In the genomic region with DNA sequence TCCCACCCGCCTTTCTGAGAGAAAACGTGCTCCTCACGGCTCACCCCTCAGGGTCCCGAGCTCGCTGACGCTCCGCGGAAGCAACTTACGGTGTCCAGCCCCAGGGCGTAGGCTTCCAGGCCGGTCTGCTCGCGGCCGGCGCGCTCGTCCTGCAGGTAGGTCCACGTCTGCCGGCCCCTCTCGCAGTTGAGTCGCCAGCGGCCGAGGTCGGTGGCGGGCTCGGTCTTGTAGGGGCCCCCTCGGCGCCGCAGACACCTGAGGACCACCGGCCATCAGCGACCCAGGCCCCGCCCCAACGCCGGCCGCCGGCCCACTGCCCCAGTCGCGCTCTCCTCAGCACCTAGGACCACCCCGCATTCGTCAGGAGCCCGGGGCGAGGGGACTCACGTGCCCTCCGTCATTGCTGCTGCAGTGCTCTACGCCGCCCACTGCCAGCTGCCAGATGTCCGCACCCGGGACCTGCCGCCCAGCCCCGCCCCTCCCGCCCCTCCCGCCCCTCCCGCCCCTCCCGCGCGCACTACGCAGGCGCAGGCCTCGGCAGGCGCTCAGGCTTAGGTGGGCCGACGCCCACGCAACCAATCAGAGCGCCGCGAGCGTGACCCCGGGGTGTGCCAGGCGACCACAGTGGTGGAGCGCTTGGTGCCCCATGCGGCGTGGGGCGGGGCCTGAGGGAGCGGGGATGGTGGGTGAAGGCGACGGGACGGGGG, we compare ENCODE assay signal across 8 cellular contexts. TPM values are rescaled to one million over a fixed set of nuclear protein-coding genes. Genes with fewer than 3 reads are reported as not detected.
A peak's percentile ranks its signal among the peaks of the same experiment; 100 is the strongest.
DNase-seq lines count a peak whose midpoint lies in the region; ATAC-seq and TF ChIP-seq lines count a peak whose summit lies in the region.

A gene (minus strand): TSS at position 430 of the 707 bp plus-strand sequence. CDS start 29 bp downstream, at position 401.

- CTCF ChIA-PET in PC-3 (lab: Charles Lee) = interaction anchor here (1.5 kb wide), 1 partner anchor 85 kb away, joined by 3 read pairs; no protein-coding TSS in a partner anchor

- no peaks in the 10 kb centered on the region for H3K27me3 ChIP-seq in PC-3 (ENCODE audit: low read length)

- POLR2A ChIA-PET in PC-3 (lab: Charles Lee; ENCODE audit: unreplicated experiment) = interaction anchor here (0.6 kb wide), 1 partner anchor 279 kb away, joined by 4 read pairs; no protein-coding TSS in a partner anchor

- no peaks in the 10 kb centered on the region for H3K9me2 ChIP-seq in PC-3 (replicated peaks; ENCODE audit: low read length)

- peak within 1 kb of the TSS; percentile 80 for H3K4me3 ChIP-seq in Jurkat, Clone E6-1 (ENCODE audit: low read length)
- H3K4me3 ChIP-seq in PC-3 (ENCODE audit: low read length) (peak within 1 kb of the TSS; percentile 86), mucosa of descending colon (peak within 1 kb of the TSS; percentile 84)

- H3K4me1 ChIP-seq in PC-3 (ENCODE audit: insufficient read depth, low read length) = peaks cover 32% of the 10 kb centered on the region
- H3K4me1 ChIP-seq in mucosa of descending colon (ENCODE audit: low read depth) = peaks cover 18% of the 10 kb centered on the region

- no peaks in the 10 kb centered on the region for H3F3A ChIP-seq in PC-3 (ENCODE audit: low read length, unreplicated experiment)

- no TSS peak for BruUV-seq in PC-3 (replicated peaks; lab: Mats Ljungman, UMichigan)

- peak within 1 kb of the TSS; percentile 93 for H2AFZ ChIP-seq in PC-3 (ENCODE audit: low read length)

- H3K36me3 ChIP-seq in PC-3 (ENCODE audit: low read depth, low read length) (0 out of 2 replicates have a peak, but pooled peaks cover 9% of the 10 kb centered on the region), mucosa of descending colon (ENCODE audit: low read depth) (no peaks in the 10 kb centered on the region)

- peak within 1 kb of the TSS; percentile 84 for H3K9ac ChIP-seq in PC-3 (ENCODE audit: low read length)

- intact Hi-C loops in PC-3 (cut with micrococcal nuclease) = loop anchor here (5.0 kb wide), 1 partner anchor 94 kb away; a partner anchor contains a TSS
- intact Hi-C loops in mucosa of descending colon (cut with DNase I, micrococcal nuclease) = no loop called here

- TF ChIP-seq CTCF in PC-3 (conservative IDR thresholded peaks at IDR 0.05; ENCODE audit: low read depth, low read length) (no peak), mucosa of descending colon (IDR thresholded peaks at IDR 0.05) (no peak)

- H3K4me2 ChIP-seq in PC-3 (ENCODE audit: low read length) = peak within 1 kb of the TSS; percentile 94

- peaks cover 53% of the 10 kb centered on the region for H3K79me2 ChIP-seq in PC-3 (ENCODE audit: low read length)

- H3K27ac ChIP-seq in PC-3 (ENCODE audit: low read length) (peak within 1 kb of the TSS; percentile 33), epithelial cell of prostate (peak within 1 kb of the TSS; percentile 60)

- H3K9me3 ChIP-seq in PC-3 (ENCODE audit: low read length) (no peaks in the 10 kb centered on the region), mucosa of descending colon (no peaks in the 10 kb centered on the region)

- peaks cover 15% of the 10 kb centered on the region; the same call in 1 of the 2 replicates for H4K20me1 ChIP-seq in PC-3 (ENCODE audit: low read length)

- DNase-seq in DMS 273 treated with DMSO at 0.1 percent for 48 hours (lab: John Stamatoyannopoulos, UW) (peak; percentile 92), PC-3 (peak; percentile 98), activated T-cell treated with anti-CD3 and anti-CD28 coated beads for 48 hours (ENCODE audit: low read depth) (peak; percentile 95), epithelial cell of prostate (ENCODE audit: low read depth, low spot score) (peak; percentile 86), mucosa of descending colon (peak; percentile 97 to 100 (median 99))
- DNase-seq in Jurkat, Clone E6-1 (ENCODE audit: low read depth, low spot score) = peak; percentile 97
- peak; percentile 88 to 98 for DNase-seq in stimulated activated CD8-positive, alpha-beta memory T cell treated with anti-CD3 and anti-CD28 coated beads, Interleukin-4, amount 100 ng/mL, for 1 hour (ENCODE audit: low read depth in 2 of 2, low spot score in 1 of 2)

- ATAC-seq in GM21619 (IDR thresholded peaks at IDR 0.05; ENCODE audit: unreplicated experiment) (peak; percentile 68), PC-3 (peak; percentile 93), mucosa of descending colon (peak; percentile 93)

RNA-seq across cellular contexts. Expression of the gene that starts here (rescaled TPM):
- polyA plus RNA-seq in Jurkat, Clone E6-1 (2012; ENCODE audit: insufficient read depth, insufficient read length) = 70.2 TPM
- total RNA-seq in PC-3 (2014; rRNA removed) = 45.7 and 53.9 TPM in 2 replicates
- total RNA-seq in mucosa of descending colon = 10 to 100 TPM; 72.6 to 84.8 (median 81.1) TPM

Comparison
In these comparisons a context has a peak if more than half of its experiments do, and no peak if none do; other contexts are left out.
1. Peak in every context shown above with its lines: DNase-seq, ATAC-seq, H3K4me3 ChIP-seq and H3K27ac ChIP-seq.